ENCODE assay signal across 9 cellular contexts in the genomic region with DNA sequence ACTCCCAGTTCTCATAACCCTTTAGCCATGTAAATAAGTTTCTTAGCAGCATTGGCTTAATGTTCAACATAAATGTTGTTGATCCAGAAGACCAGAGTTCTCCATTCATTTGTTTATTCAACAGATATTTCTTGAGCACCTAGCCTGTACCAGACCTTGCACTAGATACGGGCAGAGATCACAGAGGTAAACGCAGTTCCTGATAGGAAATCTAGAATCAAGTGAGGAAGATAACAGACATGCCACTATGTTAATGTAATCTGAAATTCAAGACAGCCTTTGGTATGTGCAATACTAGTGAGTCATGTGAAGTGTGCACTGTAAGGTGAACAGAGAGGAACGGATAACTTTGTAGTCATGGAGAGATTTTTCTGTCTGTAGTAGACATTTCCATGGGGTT. TPM values are rescaled to one million over a fixed set of nuclear protein-coding genes. Genes with fewer than 3 reads are reported as not detected.
A peak's percentile ranks its signal among the peaks of the same experiment; 100 is the strongest.
DNase-seq lines count a peak whose midpoint lies in the region; ATAC-seq, FAIRE-seq and TF ChIP-seq lines count a peak whose summit lies in the region.
"Had no signal": no experiment of that assay in that cellular context is flagged by ENCODE, and none has a peak within 500 bp of the region (broad histone marks: within the 10 kb centered on the region; RNA-seq: fewer than 3 reads in every experiment).

No MANE protein-coding gene starts in this region.

- no peak for TF ChIP-seq CTCF in A549 (IDR thresholded peaks at IDR 0.05)
- no peak for TF ChIP-seq CTCF in PC-9 (conservative IDR thresholded peaks at IDR 0.05)
- TF ChIP-seq CTCF in epithelial cell of esophagus (IDR thresholded peaks at IDR 0.05; ENCODE audit: insufficient read depth, low read depth, low read length, missing control alignments): no peak
- TF ChIP-seq CTCF in Peyer's patch (IDR thresholded peaks at IDR 0.05): no peak

- POLR2A ChIA-PET in A549 (lab: Yijun Ruan, JAX) (no interaction called here), PC-9 (lab: Charles Lee; ENCODE audit: unreplicated experiment) (no interaction called here)

- H3K27me3 ChIP-seq in PC-9 (ENCODE audit: insufficient read depth, low read depth): no peaks in the 10 kb centered on the region
- no peaks in the 10 kb centered on the region for H3K27me3 ChIP-seq in Peyer's patch

- H3K36me3 ChIP-seq in PC-9 (ENCODE audit: low read depth) (peaks cover 54% of the 10 kb centered on the region), Peyer's patch (peaks cover 0 to 41% (median 0%) of the 10 kb centered on the region in 3 donors)

- H3K4me3 ChIP-seq in A549: peak overlapping the region; percentile 19; the same call in 1 of the 3 replicates
- no peak overlapping the region for H3K4me3 ChIP-seq in PC-9
- H3K4me3 ChIP-seq in epithelial cell of esophagus (ENCODE audit: low read length): no peak overlapping the region
- H3K4me3 ChIP-seq in Peyer's patch: no peak overlapping the region

- FAIRE-seq in A549 (lab: Jason Lieb, UNC): no peak
- FAIRE-seq: islet of Langerhans had no signal

- no peaks in the 10 kb centered on the region for H3K9me3 ChIP-seq in A549
- H3K9me3 ChIP-seq in PC-9 (ENCODE audit: insufficient read depth, low read depth): no peaks in the 10 kb centered on the region
- no peaks in the 10 kb centered on the region for H3K9me3 ChIP-seq in Peyer's patch

- no peak for TF ChIP-seq RAD21 in A549 (conservative IDR thresholded peaks at IDR 0.05 in 1 of 2, IDR thresholded peaks at IDR 0.05 in 1 of 2)

- no peaks in the 10 kb centered on the region for H3F3A ChIP-seq in PC-9 (ENCODE audit: insufficient read depth, low read depth)

- TF ChIP-seq POLR2A in A549 (IDR thresholded peaks at IDR 0.05; ENCODE audit: low read length): no peak
- no peak for TF ChIP-seq POLR2A in Peyer's patch (IDR thresholded peaks at IDR 0.05)

- no peaks in the 10 kb centered on the region for H3K9me2 ChIP-seq in PC-9 (ENCODE audit: insufficient read depth)

- H3K79me2 ChIP-seq in PC-9 (ENCODE audit: low read depth): peaks cover 59% of the 10 kb centered on the region

- H4K20me1 ChIP-seq in PC-9 (ENCODE audit: insufficient read depth): peaks cover 20% of the 10 kb centered on the region

- 53% methylated on average over 3 of the region's 3 CpGs for WGBS in A549 (ENCODE audit: missing lambda C conversion rate)

- H3K27ac ChIP-seq in A549 (no peak overlapping the region), PC-9 (no peak overlapping the region), Peyer's patch (no peak overlapping the region)

- ATAC-seq in A549: no peak
- no peak for ATAC-seq in HG02610 (IDR thresholded peaks at IDR 0.05; ENCODE audit: unreplicated experiment)

- peak overlapping the region; percentile 80 for H3K4me2 ChIP-seq in A549
- peak overlapping the region; percentile 16; the same call in 1 of the 2 replicates for H3K4me2 ChIP-seq in PC-9

- CTCF ChIA-PET in A549 (lab: Yijun Ruan, JAX) (interaction anchor here (1.0 to 1.2 kb wide), 2 partner anchors 24 to 224 kb away, joined by 3 to 4 read pairs; no protein-coding TSS in a partner anchor), PC-9 (lab: Charles Lee) (interaction anchor here (0.7 kb wide), 1 partner anchor 1624 kb away, joined by 3 read pairs; no protein-coding TSS in a partner anchor)

- intact Hi-C loops in PC-9 (cut with micrococcal nuclease; ENCODE audit: unreplicated experiment): loop anchor here (10.0 kb wide), 1 partner anchor 152 kb away; a partner anchor contains a TSS

- no peak for TF ChIP-seq EP300 in A549 (IDR thresholded peaks at IDR 0.05)

- DNase-seq in A549 (ENCODE audit: low read depth in 1 of 2, low spot score in 1 of 2) (no peak), ELR (ENCODE audit: low read depth) (peak; percentile 79), PC-9 (no peak), epithelial cell of esophagus (ENCODE audit: low read depth) (peak; percentile 80), putamen (ENCODE audit: low spot score) (no peak), Peyer's patch (no peak), HPDE6-E6E7 (ENCODE audit: extremely low spot score) (no peak)

- BruUV-seq in PC-9 (replicated peaks; lab: Mats Ljungman, UMichigan): no TSS peak

- no peak overlapping the region for H2AFZ ChIP-seq in PC-9

- peaks cover 45% of the 10 kb centered on the region for H3K4me1 ChIP-seq in A549
- peaks cover 20% of the 10 kb centered on the region for H3K4me1 ChIP-seq in PC-9 (replicated peaks; ENCODE audit: insufficient read depth)
- peaks cover 0 to 23% (median 3%) of the 10 kb centered on the region in 4 donors for H3K4me1 ChIP-seq in Peyer's patch

TF ChIP-seq in A549, 52 proteins besides CTCF, POLR2A, EP300 and RAD21:
- TF ChIP-seq RFX5 (IDR thresholded peaks at IDR 0.05) (no peak), FOSL2 (IDR thresholded peaks at IDR 0.05) (no peak), FOSL2 (CRISPR knock-in tag; IDR thresholded peaks at IDR 0.05) (peak; percentile 44; the same call in 1 of the 2 replicates), CEBPB (IDR thresholded peaks at IDR 0.05) (peak in 1 of 2 experiments; percentile 32; a peak in 1 of 4 replicates)

RNA-seq across cellular contexts. Expression of a gene that starts 3.0 kb away (rescaled TPM):
- polyA plus RNA-seq in A549 (2011; rRNA removed) (229 and 246 TPM in 2 replicates), A549 (2017; fragmentation: RNase III; extraction: RNeasy Plus Mini Kit Qiagen cat#74134 plus additional on column Dnase treatment) (216 to 224 TPM (median 222 TPM) in 3 replicates)
- polyA plus RNA-seq in A549 (2012; cell fraction: cytosol; rRNA removed): 337 and 340 TPM in 2 replicates
- polyA plus RNA-seq in A549 (2012; cell fraction: nucleus; rRNA removed): 263 and 314 TPM in 2 replicates
- polyA minus RNA-seq in A549 (2011; rRNA and poly(A)+ RNA removed): 272 and 273 TPM in 2 replicates
- total RNA-seq in PC-9 (2021) (96.5 and 112 TPM in 2 replicates), Peyer's patch (100 to 1,000 TPM in 2 of 4 donors, 10 to 100 TPM in 2; 51.1 to 168 (median 102) TPM)

RNA-seq across cellular contexts. Expression of a gene that starts 9.3 kb away (rescaled TPM):
- polyA plus RNA-seq in A549 (2011; rRNA removed): not detected in 2 replicates
- polyA plus RNA-seq in A549 (2012; cell fraction: cytosol; rRNA removed): 0.04 and 0.08 TPM in 2 replicates
- 0.06 and 0.07 TPM in 2 replicates for polyA plus RNA-seq in A549 (2012; cell fraction: nucleus; rRNA removed)
- 0.07 to 0.09 TPM (median 0.08 TPM) in 3 replicates for polyA plus RNA-seq in A549 (2017; fragmentation: RNase III; extraction: RNeasy Plus Mini Kit Qiagen cat#74134 plus additional on column Dnase treatment)
- polyA minus RNA-seq in A549 (2011; rRNA and poly(A)+ RNA removed): not detected in 2 replicates
- total RNA-seq in PC-9 (2021): not detected in 2 replicates
- 1 to 10 TPM in 1 of 4 donors, not detected in 3; 1.0 TPM for total RNA-seq in Peyer's patch

RNA-seq across cellular contexts. Expression of a gene that starts 21.4 kb away (rescaled TPM):
- polyA plus RNA-seq in A549 (2011; rRNA removed) (not detected in 2 replicates), A549 (2017; fragmentation: RNase III; extraction: RNeasy Plus Mini Kit Qiagen cat#74134 plus additional on column Dnase treatment) (not detected in 3 replicates)
- 0.03 TPM in 1 of 2 replicates, not detected in the other for polyA plus RNA-seq in A549 (2012; cell fraction: cytosol; rRNA removed)
- 0.06 TPM in 1 of 2 replicates, not detected in the other for polyA plus RNA-seq in A549 (2012; cell fraction: nucleus; rRNA removed)
- polyA minus RNA-seq in A549 (2011; rRNA and poly(A)+ RNA removed): not detected in 2 replicates
- total RNA-seq in PC-9 (2021) (not detected in 2 replicates), Peyer's patch (1 to 10 TPM in 2 of 4 donors, not detected in 2; 1.1 to 3.4 TPM)

Comparison
In these comparisons a context has a peak if more than half of its experiments do, and no peak if none do; other contexts are left out.
1. DNase-seq: peak in ELR (single experiment) and epithelial cell of esophagus (single experiment); none in A549 (0 of 2), PC-9 (0 of 2), putamen (single experiment), Peyer's patch (0 of 3) and HPDE6-E6E7 (single experiment).